12 cellular contexts compared by ENCODE assay signal in the genomic region with DNA sequence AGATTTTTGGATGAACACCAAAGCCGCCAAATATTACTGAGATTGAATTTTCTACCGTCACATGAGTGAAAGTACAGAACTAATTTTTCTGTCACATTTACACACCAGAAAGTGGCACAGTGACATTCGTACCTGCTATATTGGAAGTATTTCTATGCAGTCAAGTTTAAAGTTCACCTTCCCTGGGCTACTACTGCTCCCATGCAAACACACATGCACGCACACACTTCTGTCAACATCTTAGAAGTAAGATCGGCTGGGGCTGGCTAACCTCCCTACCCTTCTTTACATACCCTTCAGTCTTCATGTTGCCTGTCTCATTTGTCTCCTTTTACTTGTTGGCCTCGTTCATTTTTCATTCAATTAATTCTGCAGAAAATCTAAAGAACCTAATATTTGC. TPM values are rescaled to one million over a fixed set of nuclear protein-coding genes. Genes with fewer than 3 reads are reported as not detected.
A peak's percentile ranks its signal among the peaks of the same experiment; 100 is the strongest.
DNase-seq lines count a peak whose midpoint lies in the region; ATAC-seq and TF ChIP-seq lines count a peak whose summit lies in the region.
"Had no signal": no experiment of that assay in that cellular context is flagged by ENCODE, and none has a peak within 500 bp of the region (broad histone marks: within the 10 kb centered on the region; RNA-seq: fewer than 3 reads in every experiment).

No MANE protein-coding gene starts in this region.

- no peak overlapping the region for H2BK5ac ChIP-seq in mesenchymal stem cell (ENCODE audit: low read depth, low read length, poor library complexity, severe bottlenecking)
- H2BK5ac ChIP-seq in neuronal stem cell (ENCODE audit: low read length): no peak overlapping the region

- H3K23ac ChIP-seq in mesenchymal stem cell (ENCODE audit: low read length in 2 of 2) (no peak overlapping the region), neuronal stem cell (ENCODE audit: low read depth, low read length, poor library complexity) (no peak overlapping the region)

- TF ChIP-seq POLR2A in breast epithelium (IDR thresholded peaks at IDR 0.05): no peak

- intact Hi-C loops in breast epithelium (cut with DNase I; ENCODE audit: low total_unique reads): no loop called here
- intact Hi-C loops in MCF 10A (cut with micrococcal nuclease): no loop called here
- intact Hi-C loops in ascending aorta (cut with DNase I): loop anchor here (10.0 kb wide), 1 partner anchor 258 kb away; the partner anchor contains the start of gene WWTR1
- intact Hi-C loops in tibial artery (cut with DNase I; ENCODE audit: low total_unique reads): no loop called here

- no TSS peak for BruUV-seq in MCF 10A (replicated peaks; lab: Mats Ljungman, UMichigan)

- no peak overlapping the region for H2BK120ac ChIP-seq in mesenchymal stem cell (ENCODE audit: low read depth, low read length)
- H2BK120ac ChIP-seq in neuronal stem cell (ENCODE audit: low read depth, low read length): no peak overlapping the region

- H3K18ac ChIP-seq in mesenchymal stem cell (ENCODE audit: low read depth in 1 of 2, low read length in 2 of 2): no peak overlapping the region
- H3K18ac ChIP-seq in neuronal stem cell (ENCODE audit: low read length): no peak overlapping the region

- H3K9me3 ChIP-seq in breast epithelium: no peaks in the 10 kb centered on the region
- H3K9me3 ChIP-seq in ascending aorta: no peaks in the 10 kb centered on the region
- no peaks in the 10 kb centered on the region for H3K9me3 ChIP-seq in mesenchymal stem cell (ENCODE audit: control insufficient read depth, low read length)
- H3K9me3 ChIP-seq in tibial artery: no peaks in the 10 kb centered on the region
- no peaks in the 10 kb centered on the region for H3K9me3 ChIP-seq in neuronal stem cell (replicated peaks in 1 of 2; ENCODE audit: control insufficient read depth in 2 of 2, insufficient read depth in 1 of 2, low read depth in 1 of 2, low read length in 2 of 2)

- H4K91ac ChIP-seq in mesenchymal stem cell (ENCODE audit: low read length) (peak overlapping the region; percentile 55), neuronal stem cell (ENCODE audit: low read depth, low read length, poor library complexity) (no peak overlapping the region)

- H2AFZ ChIP-seq in mesenchymal stem cell (ENCODE audit: low read depth, low read length) (no peak overlapping the region), neuronal stem cell (ENCODE audit: low read length) (no peak overlapping the region)
- H2AFZ ChIP-seq: GM23248 had no signal

- no peak overlapping the region for H3K4me3 ChIP-seq in breast epithelium
- H3K4me3 ChIP-seq in ascending aorta: no peak overlapping the region
- H3K4me3 ChIP-seq in mesenchymal stem cell (ENCODE audit: insufficient read depth in 1 of 2, low read depth in 1 of 2, low read length in 2 of 2): no peak overlapping the region
- H3K4me3 ChIP-seq in tibial artery: no peak overlapping the region
- no peak overlapping the region for H3K4me3 ChIP-seq in neuronal stem cell (ENCODE audit: low read length in 2 of 2)
- H3K4me3 ChIP-seq: GM23248 had no signal

- H3K4me1 Mint-ChIP-seq in MCF 10A (ENCODE audit: insufficient read depth, unreplicated experiment): peaks cover 16% of the 10 kb centered on the region

- H4K8ac ChIP-seq in mesenchymal stem cell (ENCODE audit: low read length) (peak overlapping the region; percentile 84), neuronal stem cell (ENCODE audit: low read depth, low read length) (no peak overlapping the region)

- H3K4me2 ChIP-seq in mesenchymal stem cell (ENCODE audit: low read length, poor library complexity, severe bottlenecking) (no peak overlapping the region), neuronal stem cell (ENCODE audit: insufficient read depth, low read length, poor library complexity, severe bottlenecking) (no peak overlapping the region)

- H3K27ac ChIP-seq in breast epithelium (peak overlapping the region; percentile 65 to 77), ascending aorta (peak overlapping the region; percentile 56 to 69), mesenchymal stem cell (ENCODE audit: low read length, poor library complexity, severe bottlenecking) (no peak overlapping the region), tibial artery (peak overlapping the region; percentile 63 to 69), neuronal stem cell (replicated peaks; ENCODE audit: low read length) (no peak overlapping the region)
- H3K27ac ChIP-seq: GM23248 had no signal

- 99% methylated on average over 5 of the region's 6 CpGs for WGBS in mesenchymal stem cell
- WGBS in neuronal stem cell (ENCODE audit: extremely low coverage in 2 of 2, insufficient read length in 2 of 2, insufficient replicate concordance in 1 of 2), 2 donors: no CpG with 5 or more reads among the region's 6 CpGs

- H3K36me3 ChIP-seq in breast epithelium (no peaks in the 10 kb centered on the region), ascending aorta (no peaks in the 10 kb centered on the region), mesenchymal stem cell (ENCODE audit: control insufficient read depth in 1 of 2, insufficient read depth in 2 of 2, low read depth in 1 of 2, low read length in 2 of 2) (no peaks in the 10 kb centered on the region), tibial artery (no peaks in the 10 kb centered on the region), neuronal stem cell (replicated peaks in 1 of 2; ENCODE audit: control insufficient read depth in 2 of 2, insufficient read depth in 2 of 2, low read length in 2 of 2) (no peaks in the 10 kb centered on the region)

- no peak overlapping the region for H3K4me3 Mint-ChIP-seq in MCF 10A (ENCODE audit: unreplicated experiment)

- peaks cover 0 to 6% of the 10 kb centered on the region in 2 donors for H3K4me1 ChIP-seq in breast epithelium
- peaks cover 0 to 16% of the 10 kb centered on the region in 2 donors for H3K4me1 ChIP-seq in ascending aorta
- H3K4me1 ChIP-seq in mesenchymal stem cell (ENCODE audit: control insufficient read depth, insufficient read depth, low read depth, low read length): peaks cover 2% of the 10 kb centered on the region
- H3K4me1 ChIP-seq in tibial artery: peaks cover 0 to 57% (median 31%) of the 10 kb centered on the region in 4 donors
- H3K4me1 ChIP-seq in neuronal stem cell (ENCODE audit: control insufficient read depth in 2 of 2, insufficient read depth in 1 of 2, low read depth in 1 of 2, low read length in 2 of 2): no peaks in the 10 kb centered on the region

- ATAC-seq in HG02588 (IDR thresholded peaks at IDR 0.05; ENCODE audit: unreplicated experiment): no peak

- no peak overlapping the region for H3K9ac ChIP-seq in mesenchymal stem cell (ENCODE audit: low read length)
- no peak overlapping the region for H3K9ac ChIP-seq in neuronal stem cell (ENCODE audit: low read depth, low read length, poor library complexity)
- H3K9ac ChIP-seq: GM23248 had no signal

- CTCF ChIA-PET in MCF 10A (lab: Yijun Ruan, JAX): interaction anchor here (0.6 to 7.0 kb wide), 8 partner anchors 9 to 350 kb away, joined by 3 to 78 read pairs (median 3); partner anchors contain the start of gene TM4SF4

- H2AK5ac ChIP-seq in mesenchymal stem cell (ENCODE audit: low read length, severe bottlenecking) (peak overlapping the region; percentile 84), neuronal stem cell (ENCODE audit: low read depth, low read length) (no peak overlapping the region)

- DNase-seq in breast epithelium (ENCODE audit: low spot score in 2 of 2) (no peak), MCF 10A (ENCODE audit: unreplicated experiment) (no peak), ascending aorta (ENCODE audit: low spot score in 2 of 2) (no peak), mesenchymal stem cell (no peak), tibial artery (no peak), neuronal stem cell (ENCODE audit: low spot score) (no peak), COR-L47 (lab: John Stamatoyannopoulos, UW) (no peak)
- DNase-seq: GM23248, Karpas-422, NCI-H187 treated with DMSO at 0.1 percent for 48 hours, NCI-H2171 treated with DMSO at 0.1 percent for 48 hours had no signal

- H3K9me3 Mint-ChIP-seq in MCF 10A (ENCODE audit: unreplicated experiment): no peaks in the 10 kb centered on the region

- POLR2A ChIA-PET in MCF 10A (lab: Yijun Ruan, JAX): interaction anchor here (1.0 to 8.3 kb wide), 2 partner anchors 22 to 52 kb away, joined by 3 to 89 read pairs; partner anchors contain the start of gene TM4SF1

- H3K79me1 ChIP-seq in mesenchymal stem cell (replicated peaks; ENCODE audit: low read length, poor library complexity, severe bottlenecking) (no peaks in the 10 kb centered on the region), neuronal stem cell (ENCODE audit: low read depth, low read length) (no peaks in the 10 kb centered on the region)

- H3K36me3 Mint-ChIP-seq in MCF 10A (ENCODE audit: insufficient read depth, unreplicated experiment): no peaks in the 10 kb centered on the region

- H3K27me3 Mint-ChIP-seq in MCF 10A (ENCODE audit: insufficient read depth, unreplicated experiment): no peaks in the 10 kb centered on the region

- H2BK15ac ChIP-seq in mesenchymal stem cell (ENCODE audit: low read depth, poor library complexity, severe bottlenecking) (no peak overlapping the region), neuronal stem cell (ENCODE audit: low read length) (no peak overlapping the region)

- H2BK12ac ChIP-seq in mesenchymal stem cell (ENCODE audit: low read length in 2 of 2): no peak overlapping the region
- no peak overlapping the region for H2BK12ac ChIP-seq in neuronal stem cell (ENCODE audit: low read length)

- no peak overlapping the region for H3K4ac ChIP-seq in mesenchymal stem cell (ENCODE audit: low read depth in 1 of 2, low read length in 2 of 2)
- no peak overlapping the region for H3K4ac ChIP-seq in neuronal stem cell (ENCODE audit: low read length)

- H3K27ac Mint-ChIP-seq in MCF 10A (ENCODE audit: low read depth, unreplicated experiment): no peak overlapping the region

- no peak for TF ChIP-seq CTCF in breast epithelium (IDR thresholded peaks at IDR 0.05)
- TF ChIP-seq CTCF in MCF 10A (IDR thresholded peaks at IDR 0.05; ENCODE audit: unreplicated experiment): no peak
- TF ChIP-seq CTCF in ascending aorta (IDR thresholded peaks at IDR 0.05): no peak
- no peak for TF ChIP-seq CTCF in tibial artery (IDR thresholded peaks at IDR 0.05)

- H3K27me3 ChIP-seq in breast epithelium: no peaks in the 10 kb centered on the region
- H3K27me3 ChIP-seq in ascending aorta: no peaks in the 10 kb centered on the region
- H3K27me3 ChIP-seq in mesenchymal stem cell (ENCODE audit: control insufficient read depth in 1 of 2, insufficient read depth in 1 of 2, low read length in 2 of 2): no peaks in the 10 kb centered on the region
- H3K27me3 ChIP-seq in tibial artery: no peaks in the 10 kb centered on the region
- no peaks in the 10 kb centered on the region for H3K27me3 ChIP-seq in neuronal stem cell (ENCODE audit: control insufficient read depth in 3 of 3, insufficient read depth in 3 of 3, low read depth in 1 of 3, low read length in 3 of 3)

- H3K14ac ChIP-seq in mesenchymal stem cell (ENCODE audit: low read length in 2 of 2) (no peak overlapping the region), neuronal stem cell (ENCODE audit: low read length) (no peak overlapping the region)

RNA-seq across cellular contexts. Expression of gene TM4SF1, which starts 19.0 kb away (rescaled TPM):
- total RNA-seq in breast epithelium (100 to 1,000 TPM in 2 of 3 donors, 10 to 100 TPM in 1; 48.5 to 559 (median 290) TPM), MCF 10A (2022) (20.1 and 27.7 TPM in 2 replicates), ascending aorta (487 TPM)
- polyA plus RNA-seq in mesenchymal stem cell (2013, experiment 1 of 2): 80.3 TPM
- 86.8 TPM for polyA plus RNA-seq in mesenchymal stem cell (2013, experiment 2 of 2)
- 0.03 TPM for polyA plus RNA-seq in neuronal stem cell (2013, experiment 1 of 2)
- not detected for polyA plus RNA-seq in neuronal stem cell (2013, experiment 2 of 2)

Comparison
In these comparisons a context has a peak if more than half of its experiments do, and no peak if none do; other contexts are left out.
1. H3K27ac ChIP-seq: peak in breast epithelium (2 of 2), ascending aorta (2 of 2) and tibial artery (2 of 2); none in mesenchymal stem cell (single experiment) and neuronal stem cell (single experiment).